Comparison of ENCODE assay signal across 36 cellular contexts in genomic region chr9:118109542-118109941, GRCh38.
"Had no signal": no experiment of that assay in that cellular context is flagged by ENCODE, and none has a peak within 500 bp of the region (broad histone marks: within the 10 kb centered on the region; RNA-seq: fewer than 3 reads in every experiment).

No MANE protein-coding gene starts in this region.

- H3K4me3 ChIP-seq: adrenal gland, body of pancreas, breast epithelium had no signal

- H3K27ac ChIP-seq: adrenal gland, body of pancreas, brain microvascular endothelial cell, breast epithelium, VCaP had no signal

- H3K36me3 Mint-ChIP-seq: activated CD8-positive, alpha-beta memory T cell treated with anti-CD3 and anti-CD28 coated beads, Interleukin-2, amount 10 ng/mL, durations not matched to agents 7 days and 5 days; activated naive CD8-positive, alpha-beta T cell treated with anti-CD3 and anti-CD28 coated beads for 36 hours had no signal

- H3K36me3 ChIP-seq: adrenal gland, brain microvascular endothelial cell, breast epithelium had no signal

- H3K27me3 ChIP-seq: adrenal gland, body of pancreas, brain microvascular endothelial cell, breast epithelium had no signal

- H3K4me3 Mint-ChIP-seq: activated CD4-positive, alpha-beta memory T cell treated with anti-CD3 and anti-CD28 coated beads, Interleukin-2, amount 10 ng/mL, durations not matched to agents 7 days and 5 days; activated CD4-positive, alpha-beta T cell treated with anti-CD3 and anti-CD28 coated beads for 36 hours; activated CD4-positive, alpha-beta T cell treated with anti-CD3 and anti-CD28 coated beads, Interleukin-2, amount 10 ng/mL, durations not matched to agents 7 days and 5 days; activated CD8-positive, alpha-beta memory T cell treated with anti-CD3 and anti-CD28 coated beads, Interleukin-2, amount 10 ng/mL, durations not matched to agents 7 days and 5 days; activated CD8-positive, alpha-beta T cell treated with anti-CD3 and anti-CD28 coated beads, Interleukin-2, amount 10 ng/mL, durations not matched to agents 7 days and 5 days; activated naive CD4-positive, alpha-beta T cell treated with anti-CD3 and anti-CD28 coated beads for 36 hours; activated naive CD8-positive, alpha-beta T cell treated with anti-CD3 and anti-CD28 coated beads for 36 hours; activated T-cell treated with anti-CD3 and anti-CD28 coated beads, Interleukin-2, amount 50 U/mL, for 24 hours; activated T-cell treated with anti-CD3 and anti-CD28 coated beads, Interleukin-2, amount 50 U/mL, for 72 hours; activated T-helper 1 cell treated with anti-CD3 and anti-CD28 coated beads, Interleukin-12 subunit alpha, Interleukin-12 subunit beta, Interleukin-2, Interleukin-4 antibody, amounts not matched to agents 30 ng/mL and 10 ng/mL and 1 ng/mL, durations not matched to agents 14 hours and 24 hours and 36 hours; activated T-helper 17 cell treated with anti-CD3 and anti-CD28 coated beads, Interleukin-2, amount 50 U/mL, for 72 hours; T-helper 1 cell treated with Interleukin-12 subunit alpha and Interleukin-12 subunit beta and Interleukin-4 antibody, amounts not matched to agents 30 μg/mL and 1 μg/mL, for 36 hours; T-helper 2 cell treated with Interferon-gamma antibody and Interleukin-4, amounts not matched to agents 5 μg/mL and 100 μg/mL, for 36 hours had no signal

- H3K9me3 Mint-ChIP-seq: activated CD4-positive, alpha-beta memory T cell treated with anti-CD3 and anti-CD28 coated beads, Interleukin-2, amount 10 ng/mL, durations not matched to agents 7 days and 5 days; activated CD4-positive, alpha-beta T cell treated with anti-CD3 and anti-CD28 coated beads, Interleukin-2, amount 10 ng/mL, durations not matched to agents 7 days and 5 days; activated naive CD4-positive, alpha-beta T cell treated with anti-CD3 and anti-CD28 coated beads for 36 hours; activated naive CD8-positive, alpha-beta T cell treated with anti-CD3 and anti-CD28 coated beads for 36 hours; activated T-cell treated with anti-CD3 and anti-CD28 coated beads, Interleukin-2, amount 50 U/mL, for 24 hours; activated T-helper 1 cell treated with anti-CD3 and anti-CD28 coated beads, Interleukin-12 subunit alpha, Interleukin-12 subunit beta, Interleukin-2, Interleukin-4 antibody, amounts not matched to agents 30 ng/mL and 10 ng/mL and 1 ng/mL, durations not matched to agents 14 hours and 24 hours and 36 hours; activated T-helper 17 cell treated with anti-CD3 and anti-CD28 coated beads, Interleukin-2, amount 50 U/mL, for 72 hours; T-helper 1 cell treated with Interleukin-12 subunit alpha and Interleukin-12 subunit beta and Interleukin-4 antibody, amounts not matched to agents 30 μg/mL and 1 μg/mL, for 36 hours; T-helper 2 cell treated with Interferon-gamma antibody and Interleukin-4, amounts not matched to agents 5 μg/mL and 100 μg/mL, for 36 hours had no signal

- H3K4me1 Mint-ChIP-seq: activated CD4-positive, alpha-beta memory T cell treated with anti-CD3 and anti-CD28 coated beads, Interleukin-2, amount 10 ng/mL, durations not matched to agents 7 days and 5 days; activated CD4-positive, alpha-beta T cell treated with anti-CD3 and anti-CD28 coated beads for 36 hours; activated CD4-positive, alpha-beta T cell treated with anti-CD3 and anti-CD28 coated beads, Interleukin-2, amount 10 ng/mL, durations not matched to agents 7 days and 5 days; activated CD8-positive, alpha-beta memory T cell treated with anti-CD3 and anti-CD28 coated beads, Interleukin-2, amount 10 ng/mL, durations not matched to agents 7 days and 5 days; activated naive CD8-positive, alpha-beta T cell treated with anti-CD3 and anti-CD28 coated beads for 36 hours; activated T-helper 17 cell treated with anti-CD3 and anti-CD28 coated beads, Interleukin-2, amount 50 U/mL, for 72 hours had no signal

- H3K27ac Mint-ChIP-seq: activated CD4-positive, alpha-beta memory T cell treated with anti-CD3 and anti-CD28 coated beads, Interleukin-2, amount 10 ng/mL, durations not matched to agents 7 days and 5 days; activated CD4-positive, alpha-beta T cell treated with anti-CD3 and anti-CD28 coated beads for 36 hours; activated CD4-positive, alpha-beta T cell treated with anti-CD3 and anti-CD28 coated beads, Interleukin-2, amount 10 ng/mL, durations not matched to agents 7 days and 5 days; activated CD8-positive, alpha-beta memory T cell treated with anti-CD3 and anti-CD28 coated beads, Interleukin-2, amount 10 ng/mL, durations not matched to agents 7 days and 5 days; activated CD8-positive, alpha-beta T cell treated with anti-CD3 and anti-CD28 coated beads, Interleukin-2, amount 10 ng/mL, durations not matched to agents 7 days and 5 days; activated naive CD4-positive, alpha-beta T cell treated with anti-CD3 and anti-CD28 coated beads for 36 hours; activated naive CD4-positive, alpha-beta T cell treated with anti-CD3 and anti-CD28 coated beads, Interleukin-2, amount 50 U/mL, for 72 hours; activated naive CD8-positive, alpha-beta T cell treated with anti-CD3 and anti-CD28 coated beads for 36 hours; activated T-cell treated with anti-CD3 and anti-CD28 coated beads, Interleukin-2, amount 50 U/mL, for 24 hours; activated T-cell treated with anti-CD3 and anti-CD28 coated beads, Interleukin-2, amount 50 U/mL, for 72 hours; activated T-helper 1 cell treated with anti-CD3 and anti-CD28 coated beads, Interleukin-12 subunit alpha, Interleukin-12 subunit beta, Interleukin-2, Interleukin-4 antibody, amounts not matched to agents 30 ng/mL and 10 ng/mL and 1 ng/mL, durations not matched to agents 14 hours and 24 hours and 36 hours; activated T-helper 17 cell treated with anti-CD3 and anti-CD28 coated beads, Interleukin-2, amount 50 U/mL, for 72 hours; T-helper 1 cell treated with Interleukin-12 subunit alpha and Interleukin-12 subunit beta and Interleukin-4 antibody, amounts not matched to agents 30 μg/mL and 1 μg/mL, for 36 hours; T-helper 2 cell treated with Interferon-gamma antibody and Interleukin-4, amounts not matched to agents 5 μg/mL and 100 μg/mL, for 36 hours had no signal

- H3K4me1 ChIP-seq: adrenal gland, body of pancreas, breast epithelium had no signal

- H3K9me3 ChIP-seq: adrenal gland, body of pancreas, breast epithelium had no signal

- H3K27me3 Mint-ChIP-seq: activated CD4-positive, alpha-beta memory T cell treated with anti-CD3 and anti-CD28 coated beads, Interleukin-2, amount 10 ng/mL, durations not matched to agents 7 days and 5 days; activated CD4-positive, alpha-beta T cell treated with anti-CD3 and anti-CD28 coated beads, Interleukin-2, amount 10 ng/mL, durations not matched to agents 7 days and 5 days; activated CD8-positive, alpha-beta memory T cell treated with anti-CD3 and anti-CD28 coated beads, Interleukin-2, amount 10 ng/mL, durations not matched to agents 7 days and 5 days; activated T-cell treated with anti-CD3 and anti-CD28 coated beads, Interleukin-2, amount 50 U/mL, for 24 hours had no signal

- ATAC-seq: activated CD4-positive, alpha-beta T cell treated with anti-CD3 and anti-CD28 coated beads for 36 hours; activated CD4-positive, CD25-positive, alpha-beta regulatory T cell treated with anti-CD3 and anti-CD28 coated beads, Interleukin-2, amount 50 U/mL, for 24 hours; activated CD8-positive, alpha-beta memory T cell treated with anti-CD3 and anti-CD28 coated beads, Interleukin-2, amount 10 ng/mL, durations not matched to agents 7 days and 5 days; activated CD8-positive, alpha-beta T cell treated with anti-CD3 and anti-CD28 coated beads, Interleukin-2, amount 10 ng/mL, durations not matched to agents 7 days and 5 days; activated naive CD4-positive, alpha-beta T cell treated with anti-CD3 and anti-CD28 coated beads, Interleukin-2, amount 50 U/mL, for 72 hours; activated T-cell treated with anti-CD3 and anti-CD28 coated beads, Interleukin-2, amount 50 U/mL, for 72 hours; activated T-helper 17 cell treated with anti-CD3 and anti-CD28 coated beads, Interleukin-2, amount 50 U/mL, for 72 hours; body of pancreas had no signal

- DNase-seq: activated CD4-positive, alpha-beta memory T cell treated with anti-CD3 and anti-CD28 coated beads, Interleukin-2, amount 10 ng/mL, durations not matched to agents 7 days and 5 days; activated CD4-positive, alpha-beta T cell treated with anti-CD3 and anti-CD28 coated beads for 1 hour; activated CD4-positive, alpha-beta T cell treated with anti-CD3 and anti-CD28 coated beads for 36 hours; activated CD4-positive, alpha-beta T cell treated with anti-CD3 and anti-CD28 coated beads for 48 hours; activated CD4-positive, alpha-beta T cell treated with anti-CD3 and anti-CD28 coated beads, Interleukin-2, amount 10 ng/mL, durations not matched to agents 7 days and 5 days; activated CD4-positive, alpha-beta T cell treated with anti-CD3 and anti-CD28 coated beads, Interleukin-2, amount 50 U/mL, for 48 hours; activated CD4-positive, CD25-positive, alpha-beta regulatory T cell; activated CD8-positive, alpha-beta memory T cell treated with anti-CD3 and anti-CD28 coated beads for 24 hours; activated CD8-positive, alpha-beta memory T cell treated with anti-CD3 and anti-CD28 coated beads, Interleukin-2, amount 10 ng/mL, durations not matched to agents 7 days and 5 days; activated CD8-positive, alpha-beta memory T cell treated with anti-CD3 and anti-CD28 coated beads, Interleukin-2, amount 50 U/mL, for 48 hours; activated CD8-positive, alpha-beta T cell treated with anti-CD3 and anti-CD28 coated beads, Interleukin-2, amount 10 ng/mL, durations not matched to agents 7 days and 5 days; activated effector memory CD4-positive, alpha-beta T cell treated with anti-CD3 and anti-CD28 coated beads, Interleukin-2, amount 50 U/mL, for 16 hours; activated gamma-delta T cell treated with Interleukin-2 at 50 U/mL for 16 hours; activated naive CD4-positive, alpha-beta T cell; activated naive CD4-positive, alpha-beta T cell treated with anti-CD3 and anti-CD28 coated beads for 36 hours; activated naive CD4-positive, alpha-beta T cell treated with anti-CD3 and anti-CD28 coated beads, Interleukin-2, amount 50 U/mL, for 16 hours; activated naive CD8-positive, alpha-beta T cell treated with anti-CD3 and anti-CD28 coated beads for 36 hours; activated T-cell treated with anti-CD3 and anti-CD28 coated beads, Interleukin-2, amount 50 U/mL, for 24 hours; activated T-cell treated with anti-CD3 and anti-CD28 coated beads, Interleukin-2, amount 50 U/mL, for 72 hours; adrenal gland; amniotic stem cell; aorta; body of pancreas; brain microvascular endothelial cell; central memory CD4-positive, alpha-beta T cell; T-helper 1 cell; T-helper 2 cell; T-helper 9 cell had no signal
